In genomic region chr12:71754461-71755145, GRCh38 we compare ENCODE assay signal across 1 cellular context.
TF ChIP-seq lines count a peak whose summit lies in the region.

RAB21 (plus strand) TSS chr12:71754863; CDS start chr12:71755130, 267 bp downstream.

TF ChIP-seq in A549, 52 proteins besides CTCF, POLR2A, EP300 and RAD21 (continued from another document):
- TF ChIP-seq HMGXB4 (CRISPR knock-in tag; IDR thresholded peaks at IDR 0.05; ENCODE audit: borderline replicate concordance) (no peak), BCL3 (IDR thresholded peaks at IDR 0.05) (peak; percentile 88), CBX2 (IDR thresholded peaks at IDR 0.05; ENCODE audit: borderline replicate concordance, low read depth) (no peak), ZFP36 (IDR thresholded peaks at IDR 0.05; ENCODE audit: borderline replicate concordance, partially characterized antibody) (no peak), ZNF302 (CRISPR knock-in tag; IDR thresholded peaks at IDR 0.05) (no peak), USF2 (IDR thresholded peaks at IDR 0.05) (peak; percentile 96), TFCP2L1 (CRISPR knock-in tag; IDR thresholded peaks at IDR 0.05) (no peak), ZC3H11A (IDR thresholded peaks at IDR 0.05) (no peak), FOXS1 (CRISPR knock-in tag; IDR thresholded peaks at IDR 0.05) (no peak), CHD2 (IDR thresholded peaks at IDR 0.05; ENCODE audit: low read length, partially characterized antibody) (no peak), BHLHE40 (IDR thresholded peaks at IDR 0.05; ENCODE audit: low read depth, low read length) (peak; percentile 94), HOXB5 (CRISPR knock-in tag; IDR thresholded peaks at IDR 0.05) (no peak), ATOH8 (CRISPR knock-in tag; IDR thresholded peaks at IDR 0.05; ENCODE audit: low read depth) (no peak), POLR2AphosphoS2 (conservative IDR thresholded peaks at IDR 0.05; ENCODE audit: low read length) (no peak), KDM5A (IDR thresholded peaks at IDR 0.05) (no peak)
